ENCODE assay signal across 21 cellular contexts in the genomic region with DNA sequence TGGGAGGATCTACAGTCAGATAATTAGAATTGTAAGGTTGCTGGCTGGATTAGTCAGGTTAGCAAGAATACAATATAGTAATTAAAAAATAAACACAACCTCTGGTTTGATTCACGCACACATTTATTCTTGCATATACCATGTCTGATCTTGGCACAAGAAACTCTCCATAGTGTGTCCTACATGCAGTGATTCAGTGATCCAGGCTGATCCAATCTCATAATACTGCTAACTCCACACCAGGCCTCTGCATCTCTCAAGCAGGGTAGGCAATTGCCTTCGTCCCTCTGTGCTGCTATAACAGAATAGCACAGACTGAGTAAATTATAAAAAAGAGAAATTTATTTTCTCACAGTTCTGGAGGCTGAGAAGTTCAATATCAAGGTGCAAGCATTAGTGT.
"Had no signal": no experiment of that assay in that cellular context is flagged by ENCODE, and none has a peak within 500 bp of the region (broad histone marks: within the 10 kb centered on the region; RNA-seq: fewer than 3 reads in every experiment).

No MANE protein-coding gene starts in this region.

- DNase-seq: islet precursor cell; left ventricle myocardium inferior; midbrain; mucosa of descending colon; naive thymus-derived CD4-positive, alpha-beta T cell; ovary; right lobe of liver; stimulated activated CD4-positive, alpha-beta T cell treated with anti-CD3 and anti-CD28 coated beads, Interleukin-1b, Interleukin-23, amount 100 ng/mL, for 48 hours; stimulated activated CD4-positive, alpha-beta T cell treated with anti-CD3 and anti-CD28 coated beads, Interleukin-2, amount 100 ng/mL, for 48 hours; stimulated activated CD4-positive, alpha-beta T cell treated with anti-CD3 and anti-CD28 coated beads, Interleukin-4, amount 100 ng/mL, for 4 hours; stimulated activated CD8-positive, alpha-beta memory T cell treated with anti-CD3 and anti-CD28 coated beads, Interleukin-4, amount 100 ng/mL, for 48 hours; stimulated activated naive CD4-positive, alpha-beta T cell treated with Interleukin-2 at 50 U/mL for 16 hours; stimulated activated naive CD8-positive, alpha-beta T cell treated with anti-CD3 and anti-CD28 coated beads, Interleukin-15, amount 100 ng/mL, for 72 hours; substantia nigra; uterus had no signal

- H3K27ac ChIP-seq: left ventricle myocardium inferior, ovary, right atrium auricular region, right lobe of liver, tibial nerve, uterus had no signal

- ATAC-seq: mucosa of descending colon; naive thymus-derived CD4-positive, alpha-beta T cell; natural killer cell treated with Interleukin-12 subunit alpha and Interleukin-12 subunit beta and Interleukin-15 and Interleukin-18, amount 100 ng/mL, for 72 hours; right lobe of liver; stimulated activated memory B cell treated with anti-CD40 and anti-IgM and Interleukin-4, amounts not matched to agents 10 μg/mL and 1 μg/mL and 100 μg/mL, for 72 hours; stimulated activated naive CD8-positive, alpha-beta T cell treated with anti-CD3 and anti-CD28 coated beads, Interleukin-15, amount 100 ng/mL, for 72 hours had no signal

- H3K4me1 ChIP-seq: left ventricle myocardium inferior, right atrium auricular region, right lobe of liver, tibial nerve, uterus had no signal

- H3K9me3 ChIP-seq: left ventricle myocardium inferior, mucosa of descending colon, ovary, right atrium auricular region, right lobe of liver, tibial nerve, uterus had no signal

- H3K4me3 ChIP-seq: left ventricle myocardium inferior, lung, mucosa of descending colon, ovary, right atrium auricular region, right lobe of liver, smooth muscle cell, tibial nerve, uterus had no signal

- H3K27me3 ChIP-seq: ovary, right atrium auricular region, right lobe of liver, tibial nerve, uterus had no signal

- H3K36me3 ChIP-seq: left ventricle myocardium inferior, ovary, right atrium auricular region, right lobe of liver, tibial nerve, uterus had no signal

- H3K4me2 ChIP-seq: smooth muscle cell had no signal
